Comparison of ENCODE assay signal across 10 cellular contexts in the genomic region with DNA sequence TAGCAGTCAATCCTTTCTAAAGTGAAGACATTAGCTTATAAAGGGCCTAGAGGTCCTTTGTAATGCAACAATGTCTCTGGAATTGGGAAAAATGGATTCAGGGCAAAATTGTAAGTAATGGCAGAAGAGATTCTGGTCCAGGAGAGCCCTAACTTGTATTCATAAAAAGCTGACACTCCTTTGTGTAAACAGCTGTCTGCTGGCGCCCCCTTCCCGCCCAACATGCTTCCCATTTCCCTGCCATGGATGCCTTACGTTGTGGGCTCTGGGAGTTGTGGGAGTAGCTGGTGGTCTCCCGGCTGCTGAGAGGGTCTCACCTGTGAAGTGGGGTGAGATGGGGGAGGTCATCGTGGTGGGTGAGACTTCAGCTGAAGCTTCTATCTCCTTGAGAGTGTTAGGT. TPM values are rescaled to one million over a fixed set of nuclear protein-coding genes. Genes with fewer than 3 reads are reported as not detected.
DNase-seq lines count a peak whose midpoint lies in the region; ATAC-seq and TF ChIP-seq lines count a peak whose summit lies in the region.
"Had no signal": no experiment of that assay in that cellular context is flagged by ENCODE, and none has a peak within 500 bp of the region (broad histone marks: within the 10 kb centered on the region; RNA-seq: fewer than 3 reads in every experiment).

No MANE protein-coding gene starts in this region.

- H3K27ac ChIP-seq in neural cell (ENCODE audit: low read length) = no peak overlapping the region
- H3K27ac ChIP-seq: gastrocnemius medialis had no signal

- no peak overlapping the region for H3K4me3 ChIP-seq in BJ (ENCODE audit: low read depth, low read length)
- no peak overlapping the region for H3K4me3 ChIP-seq in neural cell (ENCODE audit: low read length)
- H3K4me3 ChIP-seq: gastrocnemius medialis had no signal

- H3K36me3 Mint-ChIP-seq in endothelial cell (ENCODE audit: low read depth, unreplicated experiment) = peaks cover 34% of the 10 kb centered on the region

- 0 out of 2 replicates have a peak, but pooled peaks have one; percentile 3 for TF ChIP-seq CTCF in BJ (IDR thresholded peaks at IDR 0.05; ENCODE audit: insufficient read depth, low read depth, low read length)
- TF ChIP-seq CTCF in endothelial cell (IDR thresholded peaks at IDR 0.05; ENCODE audit: unreplicated experiment) = no peak
- TF ChIP-seq CTCF in neural cell (IDR thresholded peaks at IDR 0.05; ENCODE audit: poor library complexity, severe bottlenecking) = peak; percentile 45

- DNase-seq in BJ (ENCODE audit: low read depth) (no peak), endothelial cell (ENCODE audit: low spot score) (peak; percentile 34), posterior vena cava (ENCODE audit: low spot score) (no peak)
- DNase-seq in stimulated activated CD4-positive, alpha-beta T cell treated with anti-CD3 and anti-CD28 coated beads, Interleukin-15, amount 100 ng/mL, for 24 hours = no peak
- DNase-seq: activated CD8-positive, alpha-beta T cell treated with anti-CD3 and anti-CD28 coated beads, Interleukin-2, amount 10 ng/mL, durations not matched to agents 7 days and 5 days; gastrocnemius medialis had no signal

- no peaks in the 10 kb centered on the region for H3K9me3 Mint-ChIP-seq in endothelial cell (ENCODE audit: unreplicated experiment)

- no peaks in the 10 kb centered on the region for H3K9me2 ChIP-seq in neural cell (ENCODE audit: insufficient read depth, low read length)

- intact Hi-C loops in posterior vena cava (cut with DNase I) = loop anchor here in 1 of 2 donors (10.0 kb wide), 1 partner anchor 80 kb away; the partner anchor contains the start of gene NOP2

- H2AFZ ChIP-seq in neural cell (ENCODE audit: low read depth, low read length) = no peak overlapping the region

- CTCF ChIA-PET in BJ (lab: Yijun Ruan, JAX) = interaction anchor here (1.1 to 2.4 kb wide), 3 partner anchors 24 to 87 kb away, joined by 3 to 4 read pairs (median 3); partner anchors contain the start of gene NOP2

- POLR2A ChIA-PET in BJ (lab: Charles Lee) = no interaction called here

- H3K4me2 ChIP-seq in neural cell (ENCODE audit: low read length) = no peak overlapping the region

- H3K4me1 Mint-ChIP-seq in endothelial cell (ENCODE audit: unreplicated experiment) = peaks cover 59% of the 10 kb centered on the region

- H3K27me3 ChIP-seq in BJ (ENCODE audit: control insufficient read depth, insufficient read depth, low read length) (peaks cover 3% of the 10 kb centered on the region), neural cell (ENCODE audit: insufficient read depth, low read depth, low read length) (no peaks in the 10 kb centered on the region)

- no peak overlapping the region for H3K9ac ChIP-seq in neural cell (ENCODE audit: low read length)

- H3K4me3 Mint-ChIP-seq in endothelial cell (ENCODE audit: unreplicated experiment) = peak overlapping the region; percentile 10
- H3K4me3 Mint-ChIP-seq: activated CD8-positive, alpha-beta T cell treated with anti-CD3 and anti-CD28 coated beads, Interleukin-2, amount 10 ng/mL, durations not matched to agents 7 days and 5 days had no signal

- peak overlapping the region; percentile 99 for H3K27ac Mint-ChIP-seq in endothelial cell (ENCODE audit: unreplicated experiment)

- H4K20me1 ChIP-seq in neural cell (ENCODE audit: insufficient read depth) = no peaks in the 10 kb centered on the region

- TF ChIP-seq RAD21 in Ishikawa (IDR thresholded peaks at IDR 0.05; ENCODE audit: low read depth) (peak; percentile 43), neural cell (conservative IDR thresholded peaks at IDR 0.05) (peak; percentile 55)

- H3K36me3 ChIP-seq in BJ (ENCODE audit: control insufficient read depth, insufficient read depth, low read length) = peaks cover 5% of the 10 kb centered on the region; the same call in 1 of the 2 replicates
- no peaks in the 10 kb centered on the region for H3K36me3 ChIP-seq in neural cell (ENCODE audit: insufficient read depth, low read length)

- ATAC-seq in GM18873 (IDR thresholded peaks at IDR 0.05; ENCODE audit: low FRiP score, unreplicated experiment) (no peak), GM18519 (IDR thresholded peaks at IDR 0.05; ENCODE audit: low FRiP score, unreplicated experiment) (no peak)
- ATAC-seq: activated CD8-positive, alpha-beta T cell treated with anti-CD3 and anti-CD28 coated beads, Interleukin-2, amount 10 ng/mL, durations not matched to agents 7 days and 5 days; gastrocnemius medialis had no signal

- no peaks in the 10 kb centered on the region for H3F3A ChIP-seq in neural cell (ENCODE audit: insufficient read depth, low read length, poor library complexity, severe bottlenecking)

- no peaks in the 10 kb centered on the region for H3K79me2 ChIP-seq in neural cell (replicated peaks; ENCODE audit: insufficient read depth, low read length)

- H3K27me3 Mint-ChIP-seq in endothelial cell (ENCODE audit: unreplicated experiment) = peaks cover 7% of the 10 kb centered on the region

- TF ChIP-seq EP300 in Ishikawa (IDR thresholded peaks at IDR 0.05; ENCODE audit: borderline replicate concordance) (no peak), neural cell (conservative IDR thresholded peaks at IDR 0.05; ENCODE audit: poor library complexity, severe bottlenecking) (no peak)

- no peaks in the 10 kb centered on the region for H3K9me3 ChIP-seq in neural cell (ENCODE audit: low read length)
- H3K9me3 ChIP-seq: gastrocnemius medialis had no signal

TF ChIP-seq in neural cell, 6 proteins besides CTCF, POLR2A, EP300 and RAD21:
- TF ChIP-seq SMC3 (conservative IDR thresholded peaks at IDR 0.05; ENCODE audit: poor library complexity) (peak; percentile 57), TAF1 (IDR thresholded peaks at IDR 0.05; ENCODE audit: low read depth) (no peak)

RNA-seq across cellular contexts. Expression of gene ACRBP, which starts 2.3 kb away (rescaled TPM):
- polyA plus RNA-seq in BJ (2011; rRNA removed) (0.17 and 0.40 TPM in 2 replicates), neural cell (1.6 and 4.7 TPM in 2 replicates)
- 0.52 TPM in 1 of 2 replicates, not detected in the other for polyA minus RNA-seq in BJ (2011; rRNA and poly(A)+ RNA removed)
- total RNA-seq in endothelial cell (ENCODE audit: unreplicated experiment) (19.3 TPM), posterior vena cava (1 to 10 TPM; 1.3 to 2.2 TPM)
- 1.7 and 2.0 TPM in 2 replicates for polyA minus RNA-seq in neural cell

RNA-seq across cellular contexts. Expression of gene LPAR5, which starts 9.1 kb away (rescaled TPM):
- 0.05 TPM in 1 of 2 replicates, not detected in the other for polyA plus RNA-seq in BJ (2011; rRNA removed)
- polyA minus RNA-seq in BJ (2011; rRNA and poly(A)+ RNA removed) = not detected in 2 replicates
- 2.7 TPM for total RNA-seq in endothelial cell (ENCODE audit: unreplicated experiment)
- 0.48 TPM in 1 of 2 replicates, not detected in the other for polyA plus RNA-seq in neural cell
- 0.49 TPM in 1 of 2 replicates, not detected in the other for polyA minus RNA-seq in neural cell
- 1 to 10 TPM; 2.3 to 3.3 TPM for total RNA-seq in posterior vena cava

RNA-seq across cellular contexts. Expression of gene ING4, which starts 18.0 kb away (rescaled TPM):
- polyA plus RNA-seq in BJ (2011; rRNA removed) = 43.0 and 61.0 TPM in 2 replicates
- 12.9 and 13.7 TPM in 2 replicates for polyA minus RNA-seq in BJ (2011; rRNA and poly(A)+ RNA removed)
- 41.3 TPM for total RNA-seq in endothelial cell (ENCODE audit: unreplicated experiment)
- 522 and 540 TPM in 2 replicates for polyA plus RNA-seq in neural cell
- polyA minus RNA-seq in neural cell = 128 and 145 TPM in 2 replicates
- 10 to 100 TPM; 23.0 to 25.9 TPM for total RNA-seq in posterior vena cava

RNA-seq across cellular contexts. Expression of gene CHD4, which starts 37.7 kb away (rescaled TPM):
- 69.8 and 87.6 TPM in 2 replicates for polyA plus RNA-seq in BJ (2011; rRNA removed)
- polyA minus RNA-seq in BJ (2011; rRNA and poly(A)+ RNA removed) = 217 and 222 TPM in 2 replicates
- 334 TPM for total RNA-seq in endothelial cell (ENCODE audit: unreplicated experiment)
- 146 and 173 TPM in 2 replicates for polyA plus RNA-seq in neural cell
- 335 TPM in 2 replicates for polyA minus RNA-seq in neural cell
- 100 to 1,000 TPM; 160 to 169 TPM for total RNA-seq in posterior vena cava

RNA-seq across cellular contexts. Expression of gene ZNF384, which starts 44.3 kb away (rescaled TPM):
- 38.8 and 57.0 TPM in 2 replicates for polyA plus RNA-seq in BJ (2011; rRNA removed)
- polyA minus RNA-seq in BJ (2011; rRNA and poly(A)+ RNA removed) = 48.7 and 60.5 TPM in 2 replicates
- 85.2 TPM for total RNA-seq in endothelial cell (ENCODE audit: unreplicated experiment)
- 25.8 and 30.2 TPM in 2 replicates for polyA plus RNA-seq in neural cell
- polyA minus RNA-seq in neural cell = 28.7 and 29.7 TPM in 2 replicates
- 10 to 100 TPM; 35.6 to 40.1 TPM for total RNA-seq in posterior vena cava
